Comparison of ENCODE assay signal across 18 cellular contexts in the genomic region with DNA sequence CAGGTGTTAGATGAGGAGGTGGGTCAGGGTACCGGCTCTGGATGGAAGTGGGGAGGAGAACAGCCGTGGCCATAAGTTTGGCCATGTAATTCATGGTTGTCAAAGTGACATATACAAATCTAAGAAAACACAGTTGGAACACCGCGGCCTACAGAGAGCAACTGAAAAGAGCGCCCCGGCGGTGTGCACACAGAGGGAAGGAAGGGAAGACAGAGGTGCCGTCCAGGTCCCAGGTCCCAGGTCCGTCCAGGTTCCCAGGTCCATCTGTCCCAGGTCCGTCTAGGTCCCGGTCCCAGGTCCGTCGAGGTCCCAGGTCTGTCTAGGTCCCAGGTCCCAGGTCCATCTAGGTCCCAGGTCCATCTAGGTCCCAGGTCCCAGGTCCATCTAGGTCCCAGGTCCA. TPM values are rescaled to one million over a fixed set of nuclear protein-coding genes. Genes with fewer than 3 reads are reported as not detected.
DNase-seq lines count a peak whose midpoint lies in the region; ATAC-seq, FAIRE-seq and TF ChIP-seq lines count a peak whose summit lies in the region.
"Had no signal": no experiment of that assay in that cellular context is flagged by ENCODE, and none has a peak within 500 bp of the region (broad histone marks: within the 10 kb centered on the region; RNA-seq: fewer than 3 reads in every experiment).

No MANE protein-coding gene starts in this region.

- H3K36me3 ChIP-seq in kidney (ENCODE audit: control insufficient read depth in 1 of 2, insufficient read depth in 2 of 2, low read length in 2 of 2) (no peaks in the 10 kb centered on the region), endodermal cell (ENCODE audit: control insufficient read depth, insufficient read depth, low read length) (peaks cover 5% of the 10 kb centered on the region)

- H3K4me1 ChIP-seq in kidney (ENCODE audit: control insufficient read depth in 1 of 2, insufficient read depth in 1 of 2, low read depth in 1 of 2, low read length in 2 of 2) (peaks cover 0 to 5% of the 10 kb centered on the region in 2 donors), endodermal cell (ENCODE audit: control insufficient read depth, insufficient read depth, low read length) (no peaks in the 10 kb centered on the region)
- H3K4me1 ChIP-seq: Caco-2 had no signal

- H3K27ac ChIP-seq in kidney (ENCODE audit: low read depth in 2 of 2, low read length in 2 of 2) (no peak overlapping the region), endodermal cell (ENCODE audit: low read depth, low read length) (no peak overlapping the region)
- H3K27ac ChIP-seq: C4-2B, PC-9 had no signal

- no peak overlapping the region for H3K4me3 Mint-ChIP-seq in stimulated activated naive CD8-positive, alpha-beta T cell treated with anti-CD3 and anti-CD28 coated beads, Interleukin-15, Interleukin-2, amounts not matched to agents 100 ng/mL and 50 ng/mL, for 24 hours
- no peak overlapping the region for H3K4me3 Mint-ChIP-seq in stimulated activated naive CD8-positive, alpha-beta T cell treated with anti-CD3 and anti-CD28 coated beads, Interleukin-15, amount 100 ng/mL, for 72 hours
- H3K4me3 Mint-ChIP-seq in WTC11 (no peak overlapping the region), endodermal cell (no peak overlapping the region)

- 98 to 100% methylated on average over 7 to 13 of the region's 13 CpGs for WGBS in endodermal cell (ENCODE audit: insufficient coverage in 1 of 2, insufficient read length in 1 of 2), 2 experiments

- intact Hi-C loops in kidney (cut with DNase I), result no loop called here

- H3K27me3 Mint-ChIP-seq in stimulated activated naive CD8-positive, alpha-beta T cell treated with anti-CD3 and anti-CD28 coated beads, Interleukin-15, Interleukin-2, amounts not matched to agents 100 ng/mL and 50 ng/mL, for 24 hours, result no peaks in the 10 kb centered on the region
- H3K27me3 Mint-ChIP-seq in stimulated activated naive CD8-positive, alpha-beta T cell treated with anti-CD3 and anti-CD28 coated beads, Interleukin-15, amount 100 ng/mL, for 72 hours, result no peaks in the 10 kb centered on the region
- H3K27me3 Mint-ChIP-seq in WTC11 (ENCODE audit: low read depth) (peaks cover 4% of the 10 kb centered on the region; the same call in 1 of the 2 replicates), endodermal cell (ENCODE audit: insufficient read depth) (peaks cover 1% of the 10 kb centered on the region)

- H3K36me3 Mint-ChIP-seq in stimulated activated naive CD8-positive, alpha-beta T cell treated with anti-CD3 and anti-CD28 coated beads, Interleukin-15, Interleukin-2, amounts not matched to agents 100 ng/mL and 50 ng/mL, for 24 hours (ENCODE audit: low read depth), result peaks cover 19% of the 10 kb centered on the region
- H3K36me3 Mint-ChIP-seq in WTC11 (peaks cover 19% of the 10 kb centered on the region), endodermal cell (ENCODE audit: low read depth) (peaks cover 18% of the 10 kb centered on the region)

- no peak for ATAC-seq in stimulated activated naive CD8-positive, alpha-beta T cell treated with anti-CD3 and anti-CD28 coated beads, Interleukin-15, amount 100 ng/mL, for 72 hours
- ATAC-seq in WTC11 (no peak), GM18861 (IDR thresholded peaks at IDR 0.05; ENCODE audit: unreplicated experiment) (no peak)

- no peak for TF ChIP-seq CTCF in WTC11 (IDR thresholded peaks at IDR 0.05)
- no peak for TF ChIP-seq CTCF in kidney (IDR thresholded peaks at IDR 0.05; ENCODE audit: borderline replicate concordance, extremely low read depth, insufficient read depth)
- TF ChIP-seq CTCF in endodermal cell (conservative IDR thresholded peaks at IDR 0.05), result no peak

- no peaks in the 10 kb centered on the region for H3K9me3 Mint-ChIP-seq in stimulated activated naive CD8-positive, alpha-beta T cell treated with anti-CD3 and anti-CD28 coated beads, Interleukin-15, Interleukin-2, amounts not matched to agents 100 ng/mL and 50 ng/mL, for 24 hours
- no peaks in the 10 kb centered on the region for H3K9me3 Mint-ChIP-seq in stimulated activated naive CD8-positive, alpha-beta T cell treated with anti-CD3 and anti-CD28 coated beads, Interleukin-15, amount 100 ng/mL, for 72 hours
- H3K9me3 Mint-ChIP-seq in WTC11 (peaks cover 19% of the 10 kb centered on the region), endodermal cell (peaks cover 17% of the 10 kb centered on the region)

- CTCF ChIA-PET in WTC11 (lab: Charles Lee), result interaction anchor here (1.4 to 1.7 kb wide), 3 partner anchors 9 to 21 kb away, joined by 4 to 11 read pairs (median 7); partner anchors contain the start of gene CCNL2

- H3K27me3 ChIP-seq in endodermal cell (ENCODE audit: control insufficient read depth, insufficient read depth, low read length, poor library complexity, severe bottlenecking), result no peaks in the 10 kb centered on the region

- FAIRE-seq in kidney (lab: Jason Lieb, UNC), result no peak

- H3K4me3 ChIP-seq in kidney (ENCODE audit: low read length in 2 of 2) (no peak overlapping the region), endodermal cell (ENCODE audit: low read length) (no peak overlapping the region)
- H3K4me3 ChIP-seq: PC-9 had no signal

- no peaks in the 10 kb centered on the region for H3K9me3 ChIP-seq in kidney (ENCODE audit: control insufficient read depth in 1 of 2, low read length in 2 of 2)
- H3K9me3 ChIP-seq in endodermal cell (ENCODE audit: control insufficient read depth, low read length), result no peaks in the 10 kb centered on the region
- H3K9me3 ChIP-seq: Caco-2 had no signal

- DNase-seq in stimulated activated naive CD8-positive, alpha-beta T cell treated with anti-CD3 and anti-CD28 coated beads, Interleukin-15, amount 100 ng/mL, for 72 hours, result no peak
- DNase-seq in WTC11 (ENCODE audit: low spot score) (no peak), kidney (peak; percentile 57), endodermal cell (no peak), NCI-H1092 treated with DMSO at 0.1 percent for 48 hours (lab: John Stamatoyannopoulos, UW) (no peak), islet precursor cell (no peak)
- DNase-seq: Caco-2, EL, NCI-H1048, NCI-H146, NCI-H2081, NCI-H510A treated with DMSO at 0.1 percent for 48 hours, PC-9 had no signal

- H3K9ac ChIP-seq in kidney (ENCODE audit: low read length in 2 of 2), result no peak overlapping the region
- H3K9ac ChIP-seq in endodermal cell (ENCODE audit: extremely low read depth, low read length, poor library complexity, severe bottlenecking), result no peak overlapping the region

- peak overlapping the region; percentile 17 for H3K27ac Mint-ChIP-seq in stimulated activated naive CD8-positive, alpha-beta T cell treated with anti-CD3 and anti-CD28 coated beads, Interleukin-15, Interleukin-2, amounts not matched to agents 100 ng/mL and 50 ng/mL, for 24 hours
- no peak overlapping the region for H3K27ac Mint-ChIP-seq in stimulated activated naive CD8-positive, alpha-beta T cell treated with anti-CD3 and anti-CD28 coated beads, Interleukin-15, amount 100 ng/mL, for 72 hours
- H3K27ac Mint-ChIP-seq in WTC11 (peak overlapping the region; percentile 77), endodermal cell (no peak overlapping the region)

- peaks cover 24% of the 10 kb centered on the region for H3K4me1 Mint-ChIP-seq in stimulated activated naive CD8-positive, alpha-beta T cell treated with anti-CD3 and anti-CD28 coated beads, Interleukin-15, Interleukin-2, amounts not matched to agents 100 ng/mL and 50 ng/mL, for 24 hours (ENCODE audit: low read depth)
- H3K4me1 Mint-ChIP-seq in stimulated activated naive CD8-positive, alpha-beta T cell treated with anti-CD3 and anti-CD28 coated beads, Interleukin-15, amount 100 ng/mL, for 72 hours, result peaks cover 18% of the 10 kb centered on the region
- peaks cover 37% of the 10 kb centered on the region for H3K4me1 Mint-ChIP-seq in WTC11
- H3K4me1 Mint-ChIP-seq in endodermal cell, result peaks cover 19% of the 10 kb centered on the region

- POLR2A ChIA-PET in WTC11 (lab: Charles Lee), result no interaction called here

TF ChIP-seq in WTC11, 78 proteins besides CTCF, POLR2A, EP300 and RAD21 (continues in another document):
- TF ChIP-seq SP1 (CRISPR knock-in tag; conservative IDR thresholded peaks at IDR 0.05) (no peak), ELF4 (CRISPR knock-in tag; IDR thresholded peaks at IDR 0.05; ENCODE audit: low read depth) (no peak), NFYB (CRISPR knock-in tag; conservative IDR thresholded peaks at IDR 0.05; ENCODE audit: low read depth) (no peak), PRRX2 (CRISPR knock-in tag; IDR thresholded peaks at IDR 0.05) (no peak), RELA (CRISPR knock-in tag; IDR thresholded peaks at IDR 0.05; ENCODE audit: borderline replicate concordance) (no peak), ZNF423 (CRISPR knock-in tag; IDR thresholded peaks at IDR 0.05) (no peak), ZNF317 (CRISPR knock-in tag; IDR thresholded peaks at IDR 0.05; ENCODE audit: borderline replicate concordance, low read depth) (no peak)

RNA-seq across cellular contexts. Expression of gene MRPL20, which starts 4.5 kb away (rescaled TPM):
- total RNA-seq in WTC11 (2021) (126 to 156 TPM (median 134 TPM) in 3 replicates), kidney (103 TPM), endodermal cell (100 to 1,000 TPM; 109 to 129 TPM)
- polyA plus RNA-seq in kidney (ENCODE audit: insufficient read depth, low read depth, low replicate concordance), result 221 TPM
- polyA plus RNA-seq in endodermal cell (2013, experiment 1 of 2), result 104 TPM
- polyA plus RNA-seq in endodermal cell (2013, experiment 2 of 2), result 98.2 TPM

RNA-seq across cellular contexts. Expression of gene ANKRD65, which starts 9.4 kb away (rescaled TPM):
- total RNA-seq in WTC11 (2021) (1.6 to 2.8 TPM (median 1.9 TPM) in 3 replicates), kidney (5.2 TPM), endodermal cell (1 to 10 TPM; 1.6 TPM)
- 7.1 TPM for polyA plus RNA-seq in kidney (ENCODE audit: insufficient read depth, low read depth, low replicate concordance)
- 0.78 TPM for polyA plus RNA-seq in endodermal cell (2013, experiment 1 of 2)
- 1.7 TPM for polyA plus RNA-seq in endodermal cell (2013, experiment 2 of 2)
- total RNA-seq: A673, SK-MEL-5 had no signal

RNA-seq across cellular contexts. Expression of gene CCNL2, which starts 12.5 kb away (rescaled TPM):
- total RNA-seq in WTC11 (2021) (117 to 142 TPM (median 117 TPM) in 3 replicates), kidney (199 TPM), endodermal cell (100 to 1,000 TPM; 187 to 244 TPM)
- polyA plus RNA-seq in kidney (ENCODE audit: insufficient read depth, low read depth, low replicate concordance), result 72.0 TPM
- polyA plus RNA-seq in endodermal cell (2013, experiment 1 of 2), result 255 TPM
- 217 TPM for polyA plus RNA-seq in endodermal cell (2013, experiment 2 of 2)

RNA-seq across cellular contexts. Expression of gene VWA1, which starts 23.9 kb away (rescaled TPM):
- total RNA-seq in WTC11 (2021), result 28.3 to 35.5 TPM (median 28.3 TPM) in 3 replicates
- total RNA-seq in kidney, result 116 TPM
- polyA plus RNA-seq in kidney (ENCODE audit: insufficient read depth, low read depth, low replicate concordance), result 103 TPM
- 10 to 100 TPM; 12.7 to 17.4 TPM for total RNA-seq in endodermal cell
- polyA plus RNA-seq in endodermal cell (2013, experiment 1 of 2), result 10.3 TPM
- polyA plus RNA-seq in endodermal cell (2013, experiment 2 of 2), result 5.6 TPM

RNA-seq across cellular contexts. Expression of gene AURKAIP1, which starts 36.6 kb away (rescaled TPM):
- 238 to 268 TPM (median 250 TPM) in 3 replicates for total RNA-seq in WTC11 (2021)
- total RNA-seq in kidney, result 111 TPM
- 359 TPM for polyA plus RNA-seq in kidney (ENCODE audit: insufficient read depth, low read depth, low replicate concordance)
- total RNA-seq in endodermal cell, result 100 to 1,000 TPM; 159 to 162 TPM
- 82.4 TPM for polyA plus RNA-seq in endodermal cell (2013, experiment 1 of 2)
- polyA plus RNA-seq in endodermal cell (2013, experiment 2 of 2), result 74.8 TPM

Comparison
In these comparisons a context has a peak if more than half of its experiments do, and no peak if none do; other contexts are left out.
1. H3K27ac Mint-ChIP-seq: peak in stimulated activated naive CD8-positive, alpha-beta T cell treated with anti-CD3 and anti-CD28 coated beads, Interleukin-15, Interleukin-2, amounts not matched to agents 100 ng/mL and 50 ng/mL, for 24 hours (single experiment) and WTC11 (single experiment); none in stimulated activated naive CD8-positive, alpha-beta T cell treated with anti-CD3 and anti-CD28 coated beads, Interleukin-15, amount 100 ng/mL, for 72 hours (0 of 2) and endodermal cell (single experiment).